21 cellular contexts compared by ENCODE assay signal in genomic region chr20:47883186-47883585, GRCh38.
DNase-seq lines count a peak whose midpoint lies in the region; ATAC-seq, FAIRE-seq and TF ChIP-seq lines count a peak whose summit lies in the region.
"Had no signal": no experiment of that assay in that cellular context is flagged by ENCODE, and none has a peak within 500 bp of the region (broad histone marks: within the 10 kb centered on the region; RNA-seq: fewer than 3 reads in every experiment).

No MANE protein-coding gene starts in this region.

- no peak overlapping the region for H3K4me2 ChIP-seq in neuronal stem cell (ENCODE audit: insufficient read depth, low read length, poor library complexity, severe bottlenecking)
- H3K4me2 ChIP-seq: BLaER1 treated with 17β-estradiol and CSF1 and Interleukin-3, amounts not matched to agents 10 nM and 100 nM had no signal

- H3K27ac ChIP-seq in RWPE2 (ENCODE audit: poor library complexity, severe bottlenecking) (no peak overlapping the region), neuronal stem cell (replicated peaks; ENCODE audit: low read length) (no peak overlapping the region)
- H3K27ac ChIP-seq: BLaER1 treated with 17β-estradiol and CSF1 and Interleukin-3, amounts not matched to agents 10 nM and 100 nM; C4-2B had no signal

- H3K4me1 ChIP-seq in RWPE2 (ENCODE audit: insufficient read depth, poor library complexity, severe bottlenecking) (no peaks in the 10 kb centered on the region), neuronal stem cell (ENCODE audit: control insufficient read depth in 2 of 2, insufficient read depth in 1 of 2, low read depth in 1 of 2, low read length in 2 of 2) (peaks cover 0 to 5% of the 10 kb centered on the region in 2 donors)

- no peak overlapping the region for H3K4ac ChIP-seq in neuronal stem cell (ENCODE audit: low read length)

- no peak overlapping the region for H2BK5ac ChIP-seq in neuronal stem cell (ENCODE audit: low read length)

- no peaks in the 10 kb centered on the region for H3K79me1 ChIP-seq in neuronal stem cell (ENCODE audit: low read depth, low read length)

- H4K8ac ChIP-seq in neuronal stem cell (ENCODE audit: low read depth, low read length): no peak overlapping the region

- no peak overlapping the region for H4K91ac ChIP-seq in neuronal stem cell (ENCODE audit: low read depth, low read length, poor library complexity)

- H2AK5ac ChIP-seq in neuronal stem cell (ENCODE audit: low read depth, low read length): no peak overlapping the region

- TF ChIP-seq CTCF in RWPE2 (IDR thresholded peaks at IDR 0.05; ENCODE audit: poor library complexity, severe bottlenecking): no peak

- H3K36me3 ChIP-seq in RWPE2 (ENCODE audit: low read depth) (no peaks in the 10 kb centered on the region), neuronal stem cell (replicated peaks in 1 of 2; ENCODE audit: control insufficient read depth in 2 of 2, insufficient read depth in 2 of 2, low read length in 2 of 2) (no peaks in the 10 kb centered on the region)
- H3K36me3 ChIP-seq: BLaER1 treated with 17β-estradiol and CSF1 and Interleukin-3, amounts not matched to agents 10 nM and 100 nM had no signal

- WGBS in neuronal stem cell (ENCODE audit: extremely low coverage in 2 of 2, insufficient read length in 2 of 2, insufficient replicate concordance in 1 of 2), 2 donors: no CpG with 5 or more reads among the region's 5 CpGs

- H3K9ac ChIP-seq in neuronal stem cell (ENCODE audit: low read depth, low read length, poor library complexity): no peak overlapping the region
- H3K9ac ChIP-seq: BLaER1 treated with 17β-estradiol and CSF1 and Interleukin-3, amounts not matched to agents 10 nM and 100 nM had no signal

- H3K14ac ChIP-seq in neuronal stem cell (ENCODE audit: low read length): no peak overlapping the region

- H2BK15ac ChIP-seq in neuronal stem cell (ENCODE audit: low read length): no peak overlapping the region

- H3K9me3 ChIP-seq in RWPE2 (ENCODE audit: severe bottlenecking) (no peaks in the 10 kb centered on the region), neuronal stem cell (replicated peaks in 1 of 2; ENCODE audit: control insufficient read depth in 2 of 2, insufficient read depth in 1 of 2, low read depth in 1 of 2, low read length in 2 of 2) (peaks cover 0 to 5% of the 10 kb centered on the region in 2 donors)
- H3K9me3 ChIP-seq: Caco-2 had no signal

- no peak for ATAC-seq in RWPE2 (ENCODE audit: low read depth)
- ATAC-seq in HG02623 (IDR thresholded peaks at IDR 0.05; ENCODE audit: unreplicated experiment): no peak
- ATAC-seq: CD8-positive, alpha-beta T cell had no signal

- no peak overlapping the region for H2BK12ac ChIP-seq in neuronal stem cell (ENCODE audit: low read length)

- H3K27me3 ChIP-seq in RWPE2 (ENCODE audit: insufficient read depth, poor library complexity, severe bottlenecking): no peaks in the 10 kb centered on the region
- H3K27me3 ChIP-seq in neuronal stem cell (ENCODE audit: control insufficient read depth in 3 of 3, insufficient read depth in 3 of 3, low read depth in 1 of 3, low read length in 3 of 3): peaks cover 0 to 5% (median 0%) of the 10 kb centered on the region in 3 experiments
- H3K27me3 ChIP-seq: BLaER1 treated with 17β-estradiol and CSF1 and Interleukin-3, amounts not matched to agents 10 nM and 100 nM had no signal

- H3K18ac ChIP-seq in neuronal stem cell (ENCODE audit: low read length): peak overlapping the region; percentile 44

- no peak overlapping the region for H2AFZ ChIP-seq in neuronal stem cell (ENCODE audit: low read length)

- H3K4me3 ChIP-seq in RWPE2 (ENCODE audit: severe bottlenecking) (no peak overlapping the region), neuronal stem cell (ENCODE audit: low read length in 2 of 2) (no peak overlapping the region)
- H3K4me3 ChIP-seq: BLaER1 treated with 17β-estradiol and CSF1 and Interleukin-3, amounts not matched to agents 10 nM and 100 nM had no signal

- peak; percentile 4 for FAIRE-seq in HTR-8/SVneo (lab: Jason Lieb, UNC)
- FAIRE-seq: A204.1, D721Med, G401.6, GM12891, GM19239 had no signal

- H2BK120ac ChIP-seq in neuronal stem cell (ENCODE audit: low read depth, low read length): no peak overlapping the region

- no peak for DNase-seq in HTR-8/SVneo (ENCODE audit: insufficient read length, low spot score)
- peak; percentile 64 for DNase-seq in RWPE2 (ENCODE audit: low spot score)
- DNase-seq in neuronal stem cell (ENCODE audit: low spot score): no peak
- DNase-seq in HuH-7.5 (ENCODE audit: low spot score): no peak
- DNase-seq: 8988T; ACHN; AML-193; Calu3; CD4-positive, alpha-beta T cell; CD8-positive, alpha-beta T cell; DMS79 treated with DMSO at 0.1 percent for 48 hours; GF-D8 had no signal

- H3K23ac ChIP-seq in neuronal stem cell (ENCODE audit: low read depth, low read length, poor library complexity): no peak overlapping the region
